Comparison of ENCODE assay signal across 8 cellular contexts in genomic region chr17:17890773-17891759, GRCh38. TPM values are rescaled to one million over a fixed set of nuclear protein-coding genes. Genes with fewer than 3 reads are reported as not detected.
A peak's percentile ranks its signal among the peaks of the same experiment; 100 is the strongest.
DNase-seq lines count a peak whose midpoint lies in the region; ATAC-seq and TF ChIP-seq lines count a peak whose summit lies in the region.

No MANE protein-coding gene starts in this region.

- peaks cover 0 to 3% (median 2%) of the 10 kb centered on the region in 3 donors for H3K27me3 Mint-ChIP-seq in CD14-positive monocyte (ENCODE audit: low read depth in 3 of 3)
- no peaks in the 10 kb centered on the region for H3K27me3 Mint-ChIP-seq in activated naive CD4-positive, alpha-beta T cell treated with anti-CD3 and anti-CD28 coated beads for 36 hours (ENCODE audit: low read depth)

- no peak overlapping the region for H3K4me2 ChIP-seq in HCT116 (ENCODE audit: low read length)

- no peak overlapping the region for H3K4me3 Mint-ChIP-seq in CD14-positive monocyte
- no peak overlapping the region for H3K4me3 Mint-ChIP-seq in activated naive CD4-positive, alpha-beta T cell treated with anti-CD3 and anti-CD28 coated beads for 36 hours

- RAD21 ChIA-PET in HCT116 (lab: Charles Lee; ENCODE audit: low non-redundant PET in 1 of 2, low total read pairs in 2 of 2, uncharacterized antibody in 2 of 2, unreplicated experiment in 2 of 2): interaction anchor here (1.0 to 2.2 kb wide), 6 partner anchors 9 to 142 kb away, joined by 3 to 22 read pairs (median 10); no protein-coding TSS in a partner anchor

- no TSS peak for BruUV-seq in HCT116 (replicated peaks; lab: Mats Ljungman, UMichigan)

- H3K4me3 ChIP-seq in HCT116 (replicated peaks in 1 of 2; ENCODE audit: low read depth in 1 of 2, low read length in 2 of 2): no peak overlapping the region
- H3K4me3 ChIP-seq in cardiac muscle cell: no peak overlapping the region

- no peaks in the 10 kb centered on the region for H3K79me2 ChIP-seq in HCT116 (ENCODE audit: insufficient read depth, low read length)

- H4K20me1 ChIP-seq in HCT116 (ENCODE audit: insufficient read depth): no peaks in the 10 kb centered on the region

- H3K9me3 ChIP-seq in HCT116 (ENCODE audit: control insufficient read depth in 1 of 2, insufficient read depth in 1 of 2, low read depth in 1 of 2, low read length in 2 of 2): no peaks in the 10 kb centered on the region
- H3K9me3 ChIP-seq in cardiac muscle cell (ENCODE audit: low read depth): no peaks in the 10 kb centered on the region

- no peak for DNase-seq in CD14-positive monocyte (ENCODE audit: low spot score)
- DNase-seq in HCT116 (ENCODE audit: low read depth, low spot score): peak; percentile 53
- DNase-seq in RKO (ENCODE audit: low spot score): peak; percentile 74
- DNase-seq in activated naive CD4-positive, alpha-beta T cell treated with anti-CD3 and anti-CD28 coated beads for 36 hours: peak; percentile 75
- DNase-seq in cardiac muscle cell (ENCODE audit: low read depth in 1 of 2, low spot score in 1 of 2): peak; percentile 77 to 80
- DNase-seq in smooth muscle cell of the brain vasculature (ENCODE audit: low read depth, low spot score): peak; percentile 51
- DNase-seq in putamen (ENCODE audit: low spot score): no peak

- H2AFZ ChIP-seq in HCT116 (ENCODE audit: low read depth, low read length, poor library complexity, severe bottlenecking): no peak overlapping the region

- peak; percentile 69 for TF ChIP-seq CTCF in CD14-positive monocyte (IDR thresholded peaks at IDR 0.05)
- TF ChIP-seq CTCF in HCT116 (IDR thresholded peaks at IDR 0.05 in 2 of 3, conservative IDR thresholded peaks at IDR 0.05 in 1 of 3; ENCODE audit: borderline replicate concordance in 1 of 3, insufficient read depth in 1 of 3, low read depth in 2 of 3, low read length in 2 of 3): peak; percentile 88 to 95 (median 89)
- peak; percentile 88 for TF ChIP-seq CTCF in cardiac muscle cell (IDR thresholded peaks at IDR 0.05; ENCODE audit: low read depth, low read length)

- no peaks in the 10 kb centered on the region for H3K27me3 ChIP-seq in HCT116 (ENCODE audit: insufficient read depth, low read length)
- H3K27me3 ChIP-seq in cardiac muscle cell: peaks cover 59% of the 10 kb centered on the region

- H3K27ac ChIP-seq in HCT116 (ENCODE audit: low read depth, low read length) (no peak overlapping the region), cardiac muscle cell (no peak overlapping the region)

- intact Hi-C loops in CD14-positive monocyte (cut with micrococcal nuclease) (loop anchor here (1.0 kb wide), 1 partner anchor 142 kb away; no protein-coding TSS in a partner anchor), HCT116 (cut with micrococcal nuclease) (loop anchor here (1.0 to 5.0 kb wide), 3 partner anchors 28 to 142 kb away; partner anchors contain the start of genes DRC3 and TOM1L2)
- intact Hi-C loops in activated naive CD4-positive, alpha-beta T cell treated with anti-CD3 and anti-CD28 coated beads for 36 hours (cut with micrococcal nuclease): loop anchor here (1.0 to 2.0 kb wide), 3 partner anchors 28 to 142 kb away; partner anchors contain the start of genes DRC3 and TOM1L2

- POLR2A ChIA-PET in HCT116 (lab: Charles Lee): interaction anchor here (0.6 to 1.3 kb wide), 2 partner anchors 27 to 28 kb away, joined by 3 to 4 read pairs; no protein-coding TSS in a partner anchor

- peak; percentile 98 for TF ChIP-seq RAD21 in HCT116 (IDR thresholded peaks at IDR 0.05; ENCODE audit: low read depth)

- no peaks in the 10 kb centered on the region for H3K9me2 ChIP-seq in HCT116 (ENCODE audit: insufficient read depth)

- TF ChIP-seq POLR2A in HCT116 (IDR thresholded peaks at IDR 0.05; ENCODE audit: borderline replicate concordance, extremely low read depth, insufficient read depth, insufficient read length): no peak

- ATAC-seq in HCT116: peak; percentile 98
- no peak for ATAC-seq in HG03571 (IDR thresholded peaks at IDR 0.05; ENCODE audit: unreplicated experiment)

- CTCF ChIA-PET in HCT116 (lab: Charles Lee): interaction anchor here (0.6 to 4.1 kb wide), 7 partner anchors 10 to 142 kb away, joined by 3 to 59 read pairs (median 3); no protein-coding TSS in a partner anchor
- CTCF ChIA-PET in activated naive CD4-positive, alpha-beta T cell treated with anti-CD3 and anti-CD28 coated beads for 36 hours (lab: Charles Lee): interaction anchor here (0.6 to 3.1 kb wide), 13 partner anchors 10 to 511 kb away, joined by 3 to 21 read pairs (median 3); no protein-coding TSS in a partner anchor

- H3K9ac ChIP-seq in HCT116 (ENCODE audit: low read length): no peak overlapping the region

- no peaks in the 10 kb centered on the region for H3K36me3 ChIP-seq in HCT116 (ENCODE audit: control insufficient read depth in 1 of 2, insufficient read depth in 2 of 2, low read length in 2 of 2)
- H3K36me3 ChIP-seq in cardiac muscle cell: no peaks in the 10 kb centered on the region

- H3K9me3 Mint-ChIP-seq in CD14-positive monocyte: no peaks in the 10 kb centered on the region
- H3K9me3 Mint-ChIP-seq in activated naive CD4-positive, alpha-beta T cell treated with anti-CD3 and anti-CD28 coated beads for 36 hours: no peaks in the 10 kb centered on the region

- peaks cover 64 to 68% of the 10 kb centered on the region in 2 donors for H3K36me3 Mint-ChIP-seq in CD14-positive monocyte
- H3K36me3 Mint-ChIP-seq in activated naive CD4-positive, alpha-beta T cell treated with anti-CD3 and anti-CD28 coated beads for 36 hours (ENCODE audit: low read depth): peaks cover 3% of the 10 kb centered on the region

- H3K4me1 ChIP-seq in HCT116 (ENCODE audit: control insufficient read depth in 1 of 2, insufficient read depth in 2 of 2, low read length in 2 of 2): 0 out of 4 replicates have a peak, but pooled peaks cover 0 to 4% of the 10 kb centered on the region in 2 experiments
- peaks cover 8% of the 10 kb centered on the region for H3K4me1 ChIP-seq in cardiac muscle cell (ENCODE audit: low read depth)

- peak overlapping the region in 2 of 7 donors; percentile 36 to 51 for H3K27ac Mint-ChIP-seq in CD14-positive monocyte
- no peak overlapping the region for H3K27ac Mint-ChIP-seq in activated naive CD4-positive, alpha-beta T cell treated with anti-CD3 and anti-CD28 coated beads for 36 hours

- no peaks in the 10 kb centered on the region for H3K4me1 Mint-ChIP-seq in CD14-positive monocyte
- H3K4me1 Mint-ChIP-seq in activated naive CD4-positive, alpha-beta T cell treated with anti-CD3 and anti-CD28 coated beads for 36 hours (ENCODE audit: low read depth): peaks cover 2% of the 10 kb centered on the region

TF ChIP-seq in HCT116, 20 proteins besides CTCF, POLR2A, EP300 and RAD21:
- TF ChIP-seq EZH2 (IDR thresholded peaks at IDR 0.05) (no peak), MAX (IDR thresholded peaks at IDR 0.05) (peak; percentile 70), CBX3 (IDR thresholded peaks at IDR 0.05; ENCODE audit: low read depth) (peak; percentile 25; the same call in 1 of the 2 replicates)

RNA-seq across cellular contexts. Expression of gene SREBF1, which starts 54.3 kb away (rescaled TPM):
- polyA plus RNA-seq in CD14-positive monocyte (10 to 100 TPM in 1 of 2 donors, 1 to 10 TPM in 1; 7.6 to 10.5 TPM), cardiac muscle cell (28.5 and 38.9 TPM in 2 replicates)
- total RNA-seq in HCT116 (2021; ENCODE audit: unreplicated experiment) (298 TPM), cardiac muscle cell (36.4 and 45.9 TPM in 2 replicates)
- polyA plus RNA-seq in HCT116 (2012): 252 and 301 TPM in 2 replicates
- 10 to 100 TPM; 79.3 to 84.9 TPM for total RNA-seq in activated naive CD4-positive, alpha-beta T cell treated with anti-CD3 and anti-CD28 coated beads for 36 hours

Comparison
In these comparisons a context has a peak if more than half of its experiments do, and no peak if none do; other contexts are left out.
1. DNase-seq: peak in HCT116 (single experiment), RKO (single experiment), activated naive CD4-positive, alpha-beta T cell treated with anti-CD3 and anti-CD28 coated beads for 36 hours (single experiment), cardiac muscle cell (2 of 2) and smooth muscle cell of the brain vasculature (single experiment); none in CD14-positive monocyte (single experiment) and putamen (single experiment).
2. Peak in every context shown above with its lines, with median percentiles within 50 percentile points of each other: CTCF ChIP-seq.